8 cellular contexts compared by ENCODE assay signal in the genomic region with DNA sequence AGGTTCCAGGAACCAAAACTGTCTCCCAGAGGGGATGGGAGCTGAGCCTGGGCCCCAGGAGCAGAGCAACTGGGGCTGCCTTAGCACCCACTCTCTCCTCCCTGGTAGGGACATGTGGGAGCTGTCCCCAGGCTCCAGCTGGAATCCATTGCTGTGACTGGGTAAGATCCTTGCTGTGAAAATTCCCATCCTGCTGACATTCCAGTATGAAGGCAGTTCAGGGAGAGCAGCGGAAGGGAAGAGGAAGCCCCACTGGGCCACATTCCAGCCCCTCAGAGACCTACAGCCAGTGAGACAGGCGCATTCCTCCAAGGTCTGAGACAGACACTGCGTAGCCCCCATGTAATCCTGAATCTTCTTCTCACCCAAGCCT. TPM values are rescaled to one million over a fixed set of nuclear protein-coding genes. Genes with fewer than 3 reads are reported as not detected.
DNase-seq lines count a peak whose midpoint lies in the region; ATAC-seq and TF ChIP-seq lines count a peak whose summit lies in the region.

No MANE protein-coding gene starts in this region.

- H3K27me3 Mint-ChIP-seq in effector memory CD8-positive, alpha-beta T cell, result no peaks in the 10 kb centered on the region
- peaks cover 7% of the 10 kb centered on the region for H3K27me3 Mint-ChIP-seq in neural progenitor cell (ENCODE audit: insufficient read depth, low read depth)

- peak overlapping the region in 1 of 2 donors; percentile 77 for H3K4me3 Mint-ChIP-seq in effector memory CD8-positive, alpha-beta T cell
- H3K4me3 Mint-ChIP-seq in neural progenitor cell, result peak overlapping the region; percentile 30

- H3K36me3 Mint-ChIP-seq in effector memory CD8-positive, alpha-beta T cell (ENCODE audit: insufficient read depth), result peaks cover 6% of the 10 kb centered on the region
- no peaks in the 10 kb centered on the region for H3K36me3 Mint-ChIP-seq in neural progenitor cell

- peaks cover 6% of the 10 kb centered on the region for H3K79me2 ChIP-seq in neural progenitor cell (ENCODE audit: low read depth)

- H4K20me1 ChIP-seq in BLaER1 treated with 17β-estradiol and CSF1 and Interleukin-3, amounts not matched to agents 10 nM and 100 nM, result peaks cover 0 to 19% (median 8%) of the 10 kb centered on the region in 11 experiments; a peak in 10 of 22 replicates
- peaks cover 20% of the 10 kb centered on the region for H4K20me1 ChIP-seq in neural progenitor cell (ENCODE audit: low read depth)

- H3K9me3 ChIP-seq in BLaER1 treated with 17β-estradiol and CSF1 and Interleukin-3, amounts not matched to agents 10 nM and 100 nM (replicated peaks in 1 of 11), result no peaks in the 10 kb centered on the region
- no peaks in the 10 kb centered on the region for H3K9me3 ChIP-seq in neural progenitor cell (ENCODE audit: low read depth)

- H3K4me3 ChIP-seq in BLaER1 treated with 17β-estradiol and CSF1 and Interleukin-3, amounts not matched to agents 10 nM and 100 nM, result peak overlapping the region in 1 of 10 experiments; percentile 11; a peak in 1 of 20 replicates
- no peak overlapping the region for H3K4me3 ChIP-seq in neural progenitor cell

- peaks cover 58 to 95% (median 70%) of the 10 kb centered on the region in 10 experiments for H3K4me1 ChIP-seq in BLaER1 treated with 17β-estradiol and CSF1 and Interleukin-3, amounts not matched to agents 10 nM and 100 nM
- H3K4me1 ChIP-seq in neural progenitor cell, result peaks cover 26% of the 10 kb centered on the region

- H3K27ac Mint-ChIP-seq in effector memory CD8-positive, alpha-beta T cell, result peak overlapping the region; percentile 22 to 94
- peak overlapping the region; percentile 76 for H3K27ac Mint-ChIP-seq in neural progenitor cell

- H3K36me3 ChIP-seq in BLaER1 treated with 17β-estradiol and CSF1 and Interleukin-3, amounts not matched to agents 10 nM and 100 nM, result peaks cover 0 to 12% (median 0%) of the 10 kb centered on the region in 11 experiments; a peak in 2 of 22 replicates
- no peaks in the 10 kb centered on the region for H3K36me3 ChIP-seq in neural progenitor cell

- peak overlapping the region; percentile 55 to 96 (median 81) for H3K4me2 ChIP-seq in BLaER1 treated with 17β-estradiol and CSF1 and Interleukin-3, amounts not matched to agents 10 nM and 100 nM
- peak overlapping the region; percentile 45 for H3K4me2 ChIP-seq in neural progenitor cell

- H3F3A ChIP-seq in neural progenitor cell (ENCODE audit: low read depth), result no peaks in the 10 kb centered on the region

- no peaks in the 10 kb centered on the region for H3K27me3 ChIP-seq in BLaER1 treated with 17β-estradiol and CSF1 and Interleukin-3, amounts not matched to agents 10 nM and 100 nM
- no peaks in the 10 kb centered on the region for H3K27me3 ChIP-seq in neural progenitor cell

- peak overlapping the region; percentile 26 to 73 (median 65); a peak in 19 of 22 replicates for H3K27ac ChIP-seq in BLaER1 treated with 17β-estradiol and CSF1 and Interleukin-3, amounts not matched to agents 10 nM and 100 nM
- H3K27ac ChIP-seq in neural progenitor cell, result no peak overlapping the region

- peaks cover 17 to 47% of the 10 kb centered on the region in 2 donors for H3K4me1 Mint-ChIP-seq in effector memory CD8-positive, alpha-beta T cell (ENCODE audit: low read depth in 2 of 2)
- H3K4me1 Mint-ChIP-seq in neural progenitor cell, result peaks cover 35% of the 10 kb centered on the region

- no peak for TF ChIP-seq CTCF in neural progenitor cell (IDR thresholded peaks at IDR 0.05)

- H2AFZ ChIP-seq in neural progenitor cell (replicated peaks), result no peak overlapping the region

- H3K9me3 Mint-ChIP-seq in effector memory CD8-positive, alpha-beta T cell, result no peaks in the 10 kb centered on the region
- H3K9me3 Mint-ChIP-seq in neural progenitor cell, result no peaks in the 10 kb centered on the region

- DNase-seq in RPMI7951 (ENCODE audit: low read depth) (peak; percentile 46), neural progenitor cell (ENCODE audit: low spot score) (peak; percentile 73), DMS153 (lab: John Stamatoyannopoulos, UW) (no peak), nucleus accumbens (lab: John Stamatoyannopoulos, UW) (no peak), amniotic stem cell (lab: John Stamatoyannopoulos, UW) (no peak)
- no peak for DNase-seq in effector memory CD8-positive, alpha-beta T cell

- H3K9ac ChIP-seq in BLaER1 treated with 17β-estradiol and CSF1 and Interleukin-3, amounts not matched to agents 10 nM and 100 nM, result peak overlapping the region in 10 of 11 experiments; percentile 20 to 63 (median 52); a peak in 9 of 22 replicates
- no peak overlapping the region for H3K9ac ChIP-seq in neural progenitor cell

- no peak for ATAC-seq in effector memory CD8-positive, alpha-beta T cell (replicated peaks)
- no peak for ATAC-seq in GM19351 (IDR thresholded peaks at IDR 0.05; ENCODE audit: unreplicated experiment)

RNA-seq across cellular contexts. Expression of a gene that starts 24.2 kb away (rescaled TPM):
- total RNA-seq in RPMI7951 (2014; rRNA removed; shearing (Covaris generic)), result 21.4 and 33.7 TPM in 2 replicates
- 11.6 and 24.8 TPM in 2 replicates for total RNA-seq in neural progenitor cell (ENCODE audit: low replicate concordance)

Comparison
In these comparisons a context has a peak if more than half of its experiments do, and no peak if none do; other contexts are left out.
1. DNase-seq: peak in RPMI7951 (single experiment) and neural progenitor cell (single experiment); none in effector memory CD8-positive, alpha-beta T cell (0 of 3), DMS153 (single experiment), nucleus accumbens (0 of 56) and amniotic stem cell (single experiment).